ENCODE assay signal across 8 cellular contexts in genomic region chr14:70600382-70601157, GRCh38. TPM values are rescaled to one million over a fixed set of nuclear protein-coding genes. Genes with fewer than 3 reads are reported as not detected.
DNase-seq lines count a peak whose midpoint lies in the region; ATAC-seq and TF ChIP-seq lines count a peak whose summit lies in the region.

A gene with protein sequence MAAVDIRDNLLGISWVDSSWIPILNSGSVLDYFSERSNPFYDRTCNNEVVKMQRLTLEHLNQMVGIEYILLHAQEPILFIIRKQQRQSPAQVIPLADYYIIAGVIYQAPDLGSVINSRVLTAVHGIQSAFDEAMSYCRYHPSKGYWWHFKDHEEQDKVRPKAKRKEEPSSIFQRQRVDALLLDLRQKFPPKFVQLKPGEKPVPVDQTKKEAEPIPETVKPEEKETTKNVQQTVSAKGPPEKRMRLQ (minus strand): TSS chr14:70600655. CDS start chr14:70600637, 18 bp downstream.

- H3K4me1 ChIP-seq in adrenal gland (replicated peaks in 1 of 2) (peaks cover 12 to 20% of the 10 kb centered on the region in 2 donors), transverse colon (peaks cover 7 to 18% (median 11%) of the 10 kb centered on the region in 4 donors)

- no peak for TF ChIP-seq EP300 in transverse colon (IDR thresholded peaks at IDR 0.05; ENCODE audit: low read depth)

- TF ChIP-seq CTCF in GM12875 (IDR thresholded peaks at IDR 0.05; ENCODE audit: borderline replicate concordance, insufficient read depth, low read depth, low read length) (no peak), adrenal gland (IDR thresholded peaks at IDR 0.05) (no peak), transverse colon (IDR thresholded peaks at IDR 0.05) (no peak)

- 1% methylated on average over 34 to 43 of the region's 43 CpGs for WGBS in adrenal gland, 4 donors
- 0 to 1% methylated on average over 15 to 38 of the region's 43 CpGs for WGBS in transverse colon (ENCODE audit: low coverage in 1 of 2), 2 donors

- peaks cover 0 to 10% of the 10 kb centered on the region in 2 donors for H3K36me3 ChIP-seq in adrenal gland (replicated peaks in 1 of 2)
- peaks cover 0 to 11% (median 4%) of the 10 kb centered on the region in 4 donors for H3K36me3 ChIP-seq in transverse colon

- in situ Hi-C loops in transverse colon (cut with MboI; ENCODE audit: low pct_ligation_motif_present in 1 of 4, low pct_unique_long_range_greater_than_20kb in 1 of 4, low sequenced_read_pairs in 3 of 4): loop anchor here in 2 of 4 donors (25.0 kb wide), 1 partner anchor 212 kb away; the partner anchor contains the start of gene MAP3K9 (in 2 of the 2)

- TF ChIP-seq POLR2A in adrenal gland (IDR thresholded peaks at IDR 0.05) (peak in 1 of 2 donors; percentile 54), transverse colon (IDR thresholded peaks at IDR 0.05) (peak; percentile 43)

- intact Hi-C loops in T-helper 1 cell treated with Interleukin-12 subunit alpha and Interleukin-12 subunit beta and Interleukin-4 antibody, amounts not matched to agents 30 ng/mL and 1 ng/mL, for 36 hours (cut with micrococcal nuclease): loop anchor here (1.0 to 5.0 kb wide), 12 partner anchors 41 to 1448 kb away; partner anchors contain the start of genes COX16, DCAF5, ERH and MAP3K9
- intact Hi-C loops in adrenal gland (cut with DNase I) (loop anchor here (10.0 kb wide), 3 partner anchors 114 to 776 kb away; no protein-coding TSS in a partner anchor), left cardiac atrium (cut with DNase I) (loop anchor here in 1 of 2 donors (10.0 kb wide), 1 partner anchor 214 kb away; no protein-coding TSS in a partner anchor), posterior cingulate gyrus (cut with DNase I) (no loop called here), transverse colon (cut with DNase I; ENCODE audit: low total_unique reads) (no loop called here)

- H3K9me3 ChIP-seq in adrenal gland (replicated peaks in 1 of 3): no peaks in the 10 kb centered on the region
- no peaks in the 10 kb centered on the region for H3K9me3 ChIP-seq in transverse colon

- H3K27ac ChIP-seq in adrenal gland: peak within 1 kb of the TSS in 4 of 5 donors; percentile 48 to 73 (median 71)
- H3K27ac ChIP-seq in transverse colon: peak within 1 kb of the TSS; percentile 61 to 88 (median 82)

- H3K4me3 ChIP-seq in GM12875 (ENCODE audit: low read depth, low read length) (peak within 1 kb of the TSS; percentile 68), adrenal gland (peak within 1 kb of the TSS; percentile 64 to 98 (median 82)), transverse colon (peak within 1 kb of the TSS; percentile 53 to 99 (median 92))

- H3K27me3 ChIP-seq in adrenal gland: no peaks in the 10 kb centered on the region
- H3K27me3 ChIP-seq in transverse colon: peaks cover 3% of the 10 kb centered on the region

- DNase-seq in NCI-H1694 treated with DMSO at 0.1 percent for 48 hours (lab: John Stamatoyannopoulos, UW) (peak; percentile 98), adrenal gland (peak; percentile 91 to 97 (median 94)), left cardiac atrium (peak; percentile 95), posterior cingulate gyrus (peak; percentile 82 to 98 (median 92)), transverse colon (peak; percentile 96)

- ATAC-seq in HG02840 (IDR thresholded peaks at IDR 0.05; ENCODE audit: low FRiP score, unreplicated experiment): peak; percentile 88
- ATAC-seq in left cardiac atrium: peak; percentile 100

RNA-seq across cellular contexts. Expression of the gene that starts here (rescaled TPM):
- total RNA-seq in T-helper 1 cell treated with Interleukin-12 subunit alpha and Interleukin-12 subunit beta and Interleukin-4 antibody, amounts not matched to agents 30 ng/mL and 1 ng/mL, for 36 hours: 50.8 and 52.7 TPM in 2 replicates
- 10 to 100 TPM in 7 of 8 donors, 1 to 10 TPM in 1; 6.9 to 37.9 (median 30.9) TPM for total RNA-seq in adrenal gland
- polyA plus RNA-seq in adrenal gland: 10 to 100 TPM in 2 of 3 donors, 1 to 10 TPM in 1; 9.9 to 38.1 (median 11.7) TPM
- total RNA-seq in left cardiac atrium: 10 to 100 TPM; 16.7 to 20.6 TPM
- 10 to 100 TPM in 3 of 4 donors, 1 to 10 TPM in 1; 6.0 to 33.5 (median 23.7) TPM for total RNA-seq in transverse colon

Comparison
In these comparisons a context has a peak if more than half of its experiments do, and no peak if none do; other contexts are left out.
1. Peak in every context shown above with its lines: DNase-seq, ATAC-seq, H3K4me3 ChIP-seq and H3K27ac ChIP-seq.
2. intact Hi-C loops: an anchor here in T-helper 1 cell treated with Interleukin-12 subunit alpha and Interleukin-12 subunit beta and Interleukin-4 antibody, amounts not matched to agents 30 ng/mL and 1 ng/mL, for 36 hours (1.0 to 5.0 kb wide) and adrenal gland (10.0 kb wide); none called in posterior cingulate gyrus and transverse colon.